ENCODE assay signal across 15 cellular contexts in the genomic region with DNA sequence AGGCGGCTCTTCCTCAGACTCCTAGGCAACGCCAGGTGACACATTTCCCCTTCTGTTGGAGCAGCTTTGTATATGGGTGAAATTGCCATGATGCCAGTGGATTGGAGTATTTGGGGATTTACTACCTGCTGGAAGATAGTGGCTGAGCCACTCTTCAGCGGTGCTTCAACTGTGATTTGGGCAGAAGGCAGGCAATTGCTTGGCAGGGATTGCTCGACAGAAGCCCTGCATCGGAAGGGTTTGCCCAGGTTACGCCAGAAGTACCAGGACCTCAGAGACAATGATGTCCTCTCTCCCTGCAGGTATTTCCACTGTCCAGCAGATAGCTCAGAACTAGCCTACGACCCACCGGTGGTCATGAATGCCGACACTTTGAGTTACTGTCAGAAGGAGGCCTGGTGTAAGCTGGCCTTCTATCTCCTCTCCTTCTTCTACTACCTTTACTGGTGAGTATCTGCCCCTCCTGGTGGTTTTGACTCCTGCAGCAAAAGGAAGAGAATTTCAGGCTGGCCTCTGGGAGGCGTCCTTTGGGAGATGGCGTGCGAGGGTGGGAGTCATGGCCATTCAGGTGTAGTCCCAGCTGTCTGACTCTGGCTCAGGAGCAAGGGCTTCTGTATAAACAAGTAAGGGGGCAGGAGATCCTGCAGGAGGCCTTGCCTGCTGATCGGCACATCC.
A peak's percentile ranks its signal among the peaks of the same experiment; 100 is the strongest.
DNase-seq lines count a peak whose midpoint lies in the region; TF ChIP-seq lines count a peak whose summit lies in the region.
"Had no signal": no experiment of that assay in that cellular context is flagged by ENCODE, and none has a peak within 500 bp of the region (broad histone marks: within the 10 kb centered on the region; RNA-seq: fewer than 3 reads in every experiment).

No MANE protein-coding gene starts in this region.

- H3K4me1 Mint-ChIP-seq in HFFc6 (ENCODE audit: low read depth): peaks cover 64% of the 10 kb centered on the region
- H3K4me1 Mint-ChIP-seq in chondrocyte (ENCODE audit: low read depth): peaks cover 38% of the 10 kb centered on the region
- H3K4me1 Mint-ChIP-seq in nephron progenitor cell: peaks cover 89% of the 10 kb centered on the region

- no peaks in the 10 kb centered on the region for H3K9me3 Mint-ChIP-seq in HFFc6
- no peaks in the 10 kb centered on the region for H3K9me3 Mint-ChIP-seq in chondrocyte (ENCODE audit: low read depth)
- no peaks in the 10 kb centered on the region for H3K9me3 Mint-ChIP-seq in nephron progenitor cell

- no peak for TF ChIP-seq POLR2A in adrenal gland (IDR thresholded peaks at IDR 0.05)

- no peaks in the 10 kb centered on the region for H3K9me3 ChIP-seq in adrenal gland (replicated peaks in 1 of 3)
- H3K9me3 ChIP-seq: transverse colon had no signal

- intact Hi-C loops in adrenal gland (cut with DNase I): no loop called here

- no peaks in the 10 kb centered on the region for H3K27me3 Mint-ChIP-seq in HFFc6 (ENCODE audit: insufficient read depth)
- no peaks in the 10 kb centered on the region for H3K27me3 Mint-ChIP-seq in chondrocyte (ENCODE audit: low read depth)
- H3K27me3 Mint-ChIP-seq in nephron progenitor cell (ENCODE audit: low read depth, poor library complexity): peaks cover 6% of the 10 kb centered on the region

- H3K27ac ChIP-seq in adrenal gland: no peak overlapping the region
- H3K27ac ChIP-seq: SK-N-MC, transverse colon had no signal

- DNase-seq in ELF-1 (ENCODE audit: low read depth, low spot score): peak; percentile 50
- no peak for DNase-seq in HFFc6
- no peak for DNase-seq in chondrocyte (ENCODE audit: low spot score)
- DNase-seq in nephron progenitor cell: no peak
- no peak for DNase-seq in adrenal gland
- DNase-seq in NCI-H2029 (lab: John Stamatoyannopoulos, UW): no peak
- DNase-seq in foreskin melanocyte: no peak
- DNase-seq: activated naive CD4-positive, alpha-beta T cell treated with Interleukin-2 at 50 U/mL for 16 hours; left cardiac atrium; NCI-H2081; stimulated activated CD4-positive, alpha-beta T cell treated with anti-CD3 and anti-CD28 coated beads, Interleukin-1b, Interleukin-23, amount 100 ng/mL, for 48 hours; transverse colon had no signal

- peaks cover 0 to 6% of the 10 kb centered on the region in 2 donors for H3K4me1 ChIP-seq in adrenal gland (replicated peaks in 1 of 2)

- TF ChIP-seq CTCF in HFFc6 (IDR thresholded peaks at IDR 0.05) (peak; percentile 35; the same call in 1 of the 2 replicates), chondrocyte (IDR thresholded peaks at IDR 0.05) (peak; percentile 26), nephron progenitor cell (IDR thresholded peaks at IDR 0.05) (no peak), adrenal gland (IDR thresholded peaks at IDR 0.05) (no peak)

- H3K27ac Mint-ChIP-seq in HFFc6 (0 out of 2 replicates have a peak overlapping the region, but pooled peaks have one; percentile 81), chondrocyte (ENCODE audit: unreplicated experiment) (no peak overlapping the region), nephron progenitor cell (peak overlapping the region; percentile 62)

- no peaks in the 10 kb centered on the region for H3K27me3 ChIP-seq in adrenal gland
- H3K27me3 ChIP-seq: cardiac muscle cell, transverse colon had no signal

- no peak overlapping the region for H3K4me3 ChIP-seq in adrenal gland
- H3K4me3 ChIP-seq: cardiac muscle cell, SK-N-MC, transverse colon had no signal

- peaks cover 31% of the 10 kb centered on the region for H3K36me3 Mint-ChIP-seq in HFFc6 (ENCODE audit: low read depth)
- no peaks in the 10 kb centered on the region for H3K36me3 Mint-ChIP-seq in chondrocyte (ENCODE audit: low read depth)
- no peaks in the 10 kb centered on the region for H3K36me3 Mint-ChIP-seq in nephron progenitor cell (ENCODE audit: low read depth)
- H3K36me3 Mint-ChIP-seq: CD14-positive monocyte had no signal

- 93 to 97% (median 94%) methylated on average over 9 to 13 of the region's 13 CpGs for WGBS in adrenal gland, 4 donors

- no peaks in the 10 kb centered on the region for H3K36me3 ChIP-seq in adrenal gland (replicated peaks in 1 of 2)
- H3K36me3 ChIP-seq: cardiac muscle cell, transverse colon had no signal

- H3K4me3 Mint-ChIP-seq in HFFc6 (no peak overlapping the region), chondrocyte (ENCODE audit: unreplicated experiment) (no peak overlapping the region), nephron progenitor cell (peak overlapping the region; percentile 44)
- H3K4me3 Mint-ChIP-seq: CD14-positive monocyte had no signal

Comparison
In these comparisons a context has a peak if more than half of its experiments do, and no peak if none do; other contexts are left out.
1. CTCF ChIP-seq: peak in HFFc6 (single experiment) and chondrocyte (single experiment); none in nephron progenitor cell (single experiment) and adrenal gland (0 of 6).